Comparison of ENCODE assay signal across 10 cellular contexts in the genomic region with DNA sequence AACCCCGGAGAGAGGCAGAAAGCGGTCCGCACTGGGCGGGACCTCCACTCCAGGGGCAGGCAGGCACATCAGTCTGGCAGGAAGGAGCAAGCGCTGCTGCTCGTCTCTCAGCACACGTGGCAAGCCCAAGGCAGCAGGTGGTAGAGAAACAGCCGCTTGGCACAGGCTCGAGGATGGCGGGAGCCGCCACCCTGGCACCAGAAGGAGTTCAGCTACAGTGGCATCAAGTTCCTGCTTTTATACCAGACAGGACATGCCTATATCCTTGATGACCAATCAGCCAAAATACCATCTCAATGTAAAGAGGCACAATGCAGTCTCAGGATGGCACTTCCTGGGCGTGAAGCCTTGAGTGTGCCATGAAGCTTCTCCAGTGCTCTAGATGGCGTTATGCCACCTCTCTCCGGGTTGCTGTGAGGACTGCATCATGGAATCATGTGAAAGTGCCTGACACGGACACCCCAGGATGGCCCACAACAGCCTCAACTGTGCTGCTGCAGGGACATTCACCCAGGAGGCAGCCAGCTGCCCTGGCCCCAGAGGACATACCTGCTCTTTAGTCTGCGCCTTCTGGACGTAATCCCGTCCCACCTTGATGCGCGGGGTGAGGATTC.
DNase-seq lines count a peak whose midpoint lies in the region; ATAC-seq, FAIRE-seq and TF ChIP-seq lines count a peak whose summit lies in the region.
"Had no signal": no experiment of that assay in that cellular context is flagged by ENCODE, and none has a peak within 500 bp of the region (broad histone marks: within the 10 kb centered on the region; RNA-seq: fewer than 3 reads in every experiment).

No MANE protein-coding gene starts in this region.

- no peak overlapping the region for H3K23ac ChIP-seq in H1 (ENCODE audit: insufficient read length)

- no peak overlapping the region for H3K4ac ChIP-seq in H1 (replicated peaks; ENCODE audit: insufficient read length, low read depth, low read length)

- H2AK5ac ChIP-seq in H1 (ENCODE audit: low read depth, low read length) = no peak overlapping the region

- no peak overlapping the region for H2BK12ac ChIP-seq in H1 (ENCODE audit: low read depth, low read length)

- peak in 3 of 4 donors; percentile 23 to 31 (median 26) for ATAC-seq in pancreas
- no peak for ATAC-seq in T-cell (replicated peaks in 1 of 4)
- no peak for ATAC-seq in GM18868 (IDR thresholded peaks at IDR 0.05; ENCODE audit: unreplicated experiment)

- no peak for TF ChIP-seq EP300 in H1 (IDR thresholded peaks at IDR 0.05; ENCODE audit: borderline replicate concordance in 1 of 2, low read depth in 2 of 2, low read length in 2 of 2)

- no peak overlapping the region for H2BK15ac ChIP-seq in H1 (ENCODE audit: low read length)

- no peak overlapping the region for H4K8ac ChIP-seq in H1 (ENCODE audit: extremely low read depth, insufficient read depth, low read length)

- intact Hi-C loops in pancreas (cut with DNase I) = no loop called here

- peaks cover 56% of the 10 kb centered on the region for H3K36me3 Mint-ChIP-seq in T-cell

- H2BK120ac ChIP-seq in H1 (replicated peaks; ENCODE audit: low read depth, low read length) = no peak overlapping the region

- WGBS in H1 (ENCODE audit: extremely low coverage in 1 of 2, insufficient coverage in 1 of 2, insufficient read length in 1 of 2, insufficient replicate concordance in 2 of 2, low coverage in 1 of 2, low lambda C conversion rate in 2 of 2, missing lambda C conversion rate in 1 of 2), 2 experiments = 91% methylated on average over 20 of the region's 20 CpGs; no CpG with 5 or more reads in 1 of the 2 experiments
- WGBS in pancreas, 2 donors = 74 to 79% methylated on average over 20 of the region's 20 CpGs

- H4K5ac ChIP-seq in H1 (ENCODE audit: insufficient read length, low read depth, low read length) = no peak overlapping the region

- peaks cover 93% of the 10 kb centered on the region for H4K20me1 ChIP-seq in BLaER1
- peaks cover 3 to 8% of the 10 kb centered on the region in 2 experiments for H4K20me1 ChIP-seq in H1 (replicated peaks in 1 of 2; ENCODE audit: control insufficient read depth in 1 of 2, insufficient read depth in 2 of 2, low read length in 2 of 2)

- POLR2A ChIA-PET in H1 (lab: Charles Lee; ENCODE audit: partially characterized antibody) = interaction anchor here (1.3 to 1.6 kb wide), 3 partner anchors 11 to 68 kb away, joined by 3 to 4 read pairs (median 3); no protein-coding TSS in a partner anchor
- POLR2A ChIA-PET in T-cell (lab: Charles Lee) = interaction anchor here in 1 of 2 donors (0.7 kb wide), 1 partner anchor 62 kb away, joined by 3 read pairs; no protein-coding TSS in a partner anchor

- TF ChIP-seq RAD21 in H1 (IDR thresholded peaks at IDR 0.05 in 1 of 2, conservative IDR thresholded peaks at IDR 0.05 in 1 of 2; ENCODE audit: low read depth in 2 of 2, low read length in 2 of 2) = no peak

- H3K27me3 ChIP-seq in BLaER1 (no peaks in the 10 kb centered on the region), H1 (replicated peaks in 1 of 4; ENCODE audit: control insufficient read depth in 3 of 4, extremely low read depth in 1 of 4, insufficient read depth in 3 of 4, low read length in 3 of 4) (no peaks in the 10 kb centered on the region), pancreas (no peaks in the 10 kb centered on the region)

- H3K27ac ChIP-seq in BLaER1 = peak overlapping the region; percentile 92
- H3K27ac ChIP-seq in H1 (ENCODE audit: low read depth, low read length) = no peak overlapping the region
- no peak overlapping the region for H3K27ac ChIP-seq in pancreas

- peak overlapping the region in 1 of 2 donors; percentile 31 for H3K27ac Mint-ChIP-seq in T-cell

- H3K4me1 ChIP-seq in BLaER1 (peaks cover 64% of the 10 kb centered on the region), H1 (replicated peaks in 1 of 4; ENCODE audit: control insufficient read depth in 3 of 4, insufficient read depth in 4 of 4, low read length in 3 of 4) (no peaks in the 10 kb centered on the region), pancreas (no peaks in the 10 kb centered on the region)

- H3K79me1 ChIP-seq in H1 (ENCODE audit: low read depth, low read length) = peaks cover 2% of the 10 kb centered on the region; the same call in 1 of the 2 replicates

- no peaks in the 10 kb centered on the region for H3K27me3 Mint-ChIP-seq in T-cell

- no peak overlapping the region for H3K56ac ChIP-seq in H1 (replicated peaks; ENCODE audit: insufficient read length, low read depth, low read length)

- H4K91ac ChIP-seq in H1 (replicated peaks; ENCODE audit: insufficient read length, low read length) = no peak overlapping the region

- no peak for TF ChIP-seq POLR2A in H1 (IDR thresholded peaks at IDR 0.05; ENCODE audit: control extremely low read depth in 1 of 2, low read depth in 2 of 2, low read length in 2 of 2)

- no peak overlapping the region for H3K4me3 Mint-ChIP-seq in T-cell

- DNase-seq in NCI-H1105 treated with DMSO at 0.1 percent for 48 hours (lab: John Stamatoyannopoulos, UW) = peak; percentile 31
- no peak for DNase-seq in H1 (ENCODE audit: low read depth in 1 of 2, low spot score in 2 of 2)
- DNase-seq in pancreas = peak in 1 of 6 donors; percentile 44
- no peak for DNase-seq in T-cell
- DNase-seq in RKO (ENCODE audit: low spot score) = no peak
- DNase-seq in dedifferentiated amniotic fluid mesenchymal stem cell (ENCODE audit: extremely low spot score) = no peak
- DNase-seq: activated T-cell treated with anti-CD3 and anti-CD28 coated beads, Interleukin-2, amount 50 U/mL, for 48 hours; NCI-H446 treated with DMSO at 0.1 percent for 48 hours had no signal

- H3K79me2 ChIP-seq in H1 (ENCODE audit: control insufficient read depth in 1 of 2, insufficient read depth in 2 of 2, low read length in 2 of 2) = no peaks in the 10 kb centered on the region

- no peak overlapping the region for H3K18ac ChIP-seq in H1 (ENCODE audit: extremely low read depth, low read length)

- peaks cover 0 to 15% (median 7%) of the 10 kb centered on the region in 3 donors for H3K4me1 Mint-ChIP-seq in T-cell

- TF ChIP-seq CTCF in H1 (IDR thresholded peaks at IDR 0.05; ENCODE audit: control extremely low read depth in 1 of 3, insufficient read depth in 1 of 3, low read depth in 1 of 3, low read length in 3 of 3) (no peak), pancreas (IDR thresholded peaks at IDR 0.05) (no peak)

- CTCF ChIA-PET in H1 (lab: Charles Lee; ENCODE audit: partially characterized antibody) = interaction anchor here (0.7 to 3.1 kb wide), 8 partner anchors 10 to 153 kb away, joined by 3 to 13 read pairs (median 4); no protein-coding TSS in a partner anchor
- CTCF ChIA-PET in T-cell (lab: Charles Lee) = interaction anchor here (0.5 kb wide), 2 partner anchors 15 to 153 kb away, joined by 5 read pairs; no protein-coding TSS in a partner anchor

- H2BK20ac ChIP-seq in H1 (ENCODE audit: low read length) = no peak overlapping the region

- H2BK5ac ChIP-seq in H1 (ENCODE audit: low read depth, low read length) = no peak overlapping the region

- H3K9me3 ChIP-seq in BLaER1 (no peaks in the 10 kb centered on the region), H1 (ENCODE audit: insufficient read depth in 2 of 2, low read depth in 1 of 2, low read length in 1 of 2) (no peaks in the 10 kb centered on the region), pancreas (no peaks in the 10 kb centered on the region)

- no peaks in the 10 kb centered on the region for H3K23me2 ChIP-seq in H1 (ENCODE audit: low read depth, low read length)

- H3K9ac ChIP-seq in BLaER1 (no peak overlapping the region), H1 (replicated peaks in 1 of 4; ENCODE audit: extremely low read depth in 1 of 4, low read depth in 3 of 4, low read length in 3 of 4) (no peak overlapping the region)

- FAIRE-seq in H1 (lab: Jason Lieb, UNC) (no peak), pancreas (lab: Jason Lieb, UNC) (no peak)

- H3K4me2 ChIP-seq in BLaER1 (peak overlapping the region; percentile 31; the same call in 1 of the 2 replicates), H1 (ENCODE audit: insufficient read depth in 1 of 2, low read depth in 2 of 2, low read length in 2 of 2) (no peak overlapping the region)

- H3K9me3 Mint-ChIP-seq in T-cell = no peaks in the 10 kb centered on the region

- H2AFZ ChIP-seq in H1 (ENCODE audit: low read length) = no peak overlapping the region

- no peak overlapping the region for H3K4me3 ChIP-seq in BLaER1
- no peak overlapping the region for H3K4me3 ChIP-seq in H1 (ENCODE audit: extremely low read depth in 1 of 4, insufficient read depth in 2 of 4, low read depth in 3 of 4, low read length in 4 of 4)
- H3K4me3 ChIP-seq in pancreas = no peak overlapping the region

- peaks cover 99% of the 10 kb centered on the region for H3K36me3 ChIP-seq in BLaER1
- peaks cover 35 to 77% (median 70%) of the 10 kb centered on the region in 4 experiments for H3K36me3 ChIP-seq in H1 (ENCODE audit: control insufficient read depth in 2 of 4, insufficient read depth in 4 of 4, low read length in 3 of 4)
- H3K36me3 ChIP-seq in pancreas = peaks cover 12 to 96% (median 64%) of the 10 kb centered on the region in 3 donors

- H3K14ac ChIP-seq in H1 (ENCODE audit: insufficient read length) = no peak overlapping the region

TF ChIP-seq in H1, 55 proteins besides CTCF, POLR2A, EP300 and RAD21:
- 0 out of 2 replicates have a peak, but pooled peaks have one; percentile 4 for TF ChIP-seq POLR2AphosphoS5 (IDR thresholded peaks at IDR 0.05; ENCODE audit: low read depth, low read length)
- no peak for TF ChIP-seq SIRT6 (IDR thresholded peaks at IDR 0.05; ENCODE audit: low read length)

Comparison
In these comparisons a context has a peak if more than half of its experiments do, and no peak if none do; other contexts are left out.
1. ATAC-seq: peak in pancreas (3 of 4); none in T-cell (0 of 4) and GM18868 (single experiment).